ENCODE assay signal across 34 cellular contexts in genomic region chr3:167300210-167300609, GRCh38.
"Had no signal": no experiment of that assay in that cellular context is flagged by ENCODE, and none has a peak within 500 bp of the region (broad histone marks: within the 10 kb centered on the region; RNA-seq: fewer than 3 reads in every experiment).

No MANE protein-coding gene starts in this region.

- ATAC-seq: activated CD8-positive, alpha-beta T cell treated with anti-CD3 and anti-CD28 coated beads for 36 hours; activated naive CD4-positive, alpha-beta T cell treated with anti-CD3 and anti-CD28 coated beads, Interleukin-2, amount 50 U/mL, for 72 hours; activated T-cell treated with anti-CD3 and anti-CD28 coated beads, Interleukin-2, amount 50 U/mL, for 4 hours; activated T-cell treated with anti-CD3 and anti-CD28 coated beads, Interleukin-2, amount 50 U/mL, for 72 hours; activated T-helper 17 cell treated with anti-CD3 and anti-CD28 coated beads, Interleukin-2, amount 50 U/mL, for 72 hours; body of pancreas had no signal

- H3K4me1 ChIP-seq: adrenal gland, body of pancreas, breast epithelium had no signal

- H3K36me3 ChIP-seq: adrenal gland, brain microvascular endothelial cell, breast epithelium had no signal

- FAIRE-seq: astrocyte, colon, TTC549 had no signal

- H3K27me3 ChIP-seq: adrenal gland, body of pancreas, brain microvascular endothelial cell, breast epithelium had no signal

- H3K4me3 ChIP-seq: adrenal gland, body of pancreas, breast epithelium had no signal

- H3K9me3 ChIP-seq: adrenal gland, body of pancreas, breast epithelium had no signal

- DNase-seq: activated B cell treated with CpG ODN at 0.5 μM for 24 hours; activated CD4-positive, alpha-beta memory T cell treated with anti-CD3 and anti-CD28 coated beads for 36 hours; activated CD4-positive, alpha-beta T cell treated with anti-CD3 and anti-CD28 coated beads for 4 hours; activated CD4-positive, alpha-beta T cell treated with anti-CD3 and anti-CD28 coated beads, Interleukin-2, amount 10 ng/mL, durations not matched to agents 24 days and 14 days; activated CD4-positive, alpha-beta T cell treated with anti-CD3 and anti-CD28 coated beads, Interleukin-2, amount 50 U/mL, for 1 hour; activated CD4-positive, alpha-beta T cell treated with anti-CD3 and anti-CD28 coated beads, Interleukin-2, amount 50 U/mL, for 4 hours; activated CD4-positive, CD25-positive, alpha-beta regulatory T cell treated with anti-CD3 and anti-CD28 coated beads, Interleukin-2, amount 50 U/mL, for 72 hours; activated CD8-positive, alpha-beta memory T cell treated with anti-CD3 and anti-CD28 coated beads, Interleukin-2, amount 50 U/mL, for 4 hours; activated CD8-positive, alpha-beta T cell treated with anti-CD3 and anti-CD28 coated beads for 36 hours; activated effector memory CD4-positive, alpha-beta T cell treated with anti-CD3 and anti-CD28 coated beads, Interleukin-2, amount 50 U/mL, for 16 hours; activated gamma-delta T cell treated with Interleukin-2 at 50 U/mL for 16 hours; activated naive CD4-positive, alpha-beta T cell; activated naive CD4-positive, alpha-beta T cell treated with anti-CD3 and anti-CD28 coated beads for 36 hours; activated naive CD4-positive, alpha-beta T cell treated with anti-CD3 and anti-CD28 coated beads, Interleukin-2, amount 50 U/mL, for 16 hours; activated naive CD8-positive, alpha-beta T cell treated with anti-CD3 and anti-CD28 coated beads for 36 hours; activated T-cell treated with anti-CD3 and anti-CD28 coated beads for 4 hours; activated T-cell treated with anti-CD3 and anti-CD28 coated beads, Interleukin-2, amount 50 U/mL, for 1 hour; activated T-cell treated with anti-CD3 and anti-CD28 coated beads, Interleukin-2, amount 50 U/mL, for 4 hours; activated T-cell treated with anti-CD3 and anti-CD28 coated beads, Interleukin-2, amount 50 U/mL, for 72 hours; adrenal gland; amniotic stem cell; aorta; body of pancreas; brain microvascular endothelial cell; central memory CD4-positive, alpha-beta T cell; T-helper 2 cell; T-helper 9 cell had no signal

- H3K27ac ChIP-seq: adrenal gland, body of pancreas, brain microvascular endothelial cell, breast epithelium, VCaP had no signal
